Comparison of ENCODE assay signal across 25 cellular contexts in genomic region chr6:116030745-116031144, GRCh38. TPM values are rescaled to one million over a fixed set of nuclear protein-coding genes. Genes with fewer than 3 reads are reported as not detected.
"Had no signal": no experiment of that assay in that cellular context is flagged by ENCODE, and none has a peak within 500 bp of the region (broad histone marks: within the 10 kb centered on the region; RNA-seq: fewer than 3 reads in every experiment).

No MANE protein-coding gene starts in this region.

- H3K36me3 ChIP-seq: esophagus muscularis mucosa, sigmoid colon, spleen, thyroid gland had no signal

- H3K4me3 ChIP-seq: esophagus muscularis mucosa, sigmoid colon, spleen, thyroid gland had no signal

- H3K27me3 Mint-ChIP-seq: progenitor cell of endocrine pancreas had no signal

- H3K36me3 Mint-ChIP-seq: mesothelial cell of epicardium; naive thymus-derived CD8-positive, alpha-beta T cell had no signal

- FAIRE-seq: astrocyte, colon had no signal

- H3K9me3 ChIP-seq: esophagus muscularis mucosa, sigmoid colon, spleen, thyroid gland had no signal

- DNase-seq: activated B cell treated with CpG ODN at 0.5 μM for 24 hours; activated CD4-positive, alpha-beta T cell treated with anti-CD3 and anti-CD28 coated beads for 36 hours; activated CD4-positive, alpha-beta T cell treated with anti-CD3 and anti-CD28 coated beads, Interleukin-2, amount 50 U/mL, for 4 hours; activated CD8-positive, alpha-beta memory T cell treated with anti-CD3 and anti-CD28 coated beads, Interleukin-2, amount 50 U/mL, for 48 hours; activated naive CD4-positive, alpha-beta T cell treated with anti-CD3 and anti-CD28 coated beads for 36 hours; activated T-cell treated with anti-CD3 and anti-CD28 coated beads, Interleukin-2, amount 50 U/mL, for 4 hours; foreskin keratinocyte; kidney; naive thymus-derived CD8-positive, alpha-beta T cell; retina; sigmoid colon; spleen; stimulated activated CD4-positive, alpha-beta T cell treated with anti-CD3 and anti-CD28 coated beads, Interleukin-4, amount 100 ng/mL, for 1 hour; stimulated activated naive CD4-positive, alpha-beta T cell treated with Interleukin-2 at 50 U/mL for 16 hours; SW 1271; T-helper 17 cell; thyroid gland had no signal

- H3K27me3 ChIP-seq: esophagus muscularis mucosa, foreskin keratinocyte, sigmoid colon, spleen, thyroid gland had no signal

- H3K27ac ChIP-seq: esophagus muscularis mucosa, foreskin keratinocyte, sigmoid colon, spleen, thyroid gland had no signal

- H3K27ac Mint-ChIP-seq: activated B cell treated with CpG ODN at 0.5 μM for 24 hours; activated CD4-positive, alpha-beta T cell treated with anti-CD3 and anti-CD28 coated beads for 36 hours; activated naive CD4-positive, alpha-beta T cell treated with anti-CD3 and anti-CD28 coated beads for 36 hours; activated T-helper 2 cell treated with anti-CD3 and anti-CD28 coated beads, Interferon-gamma antibody, Interleukin-2, Interleukin-4, amounts not matched to agents 10 μg/mL and 5 μg/mL and 100 μg/mL, durations not matched to agents 14 hours and 24 hours and 36 hours; mesothelial cell of epicardium; naive thymus-derived CD8-positive, alpha-beta T cell; progenitor cell of endocrine pancreas; T-helper 17 cell had no signal

- ATAC-seq: activated CD4-positive, alpha-beta T cell treated with anti-CD3 and anti-CD28 coated beads for 36 hours; activated T-cell treated with anti-CD3 and anti-CD28 coated beads, Interleukin-2, amount 50 U/mL, for 4 hours; foreskin keratinocyte; left lobe of liver; naive thymus-derived CD8-positive, alpha-beta T cell; T-helper 17 cell had no signal

- H3K9me3 Mint-ChIP-seq: activated B cell treated with CpG ODN at 0.5 μM for 24 hours; activated naive CD4-positive, alpha-beta T cell treated with anti-CD3 and anti-CD28 coated beads for 36 hours; activated T-cell treated with anti-CD3 and anti-CD28 coated beads, Interleukin-2, amount 50 U/mL, for 4 hours; activated T-helper 2 cell treated with anti-CD3 and anti-CD28 coated beads, Interferon-gamma antibody, Interleukin-2, Interleukin-4, amounts not matched to agents 10 μg/mL and 5 μg/mL and 100 μg/mL, durations not matched to agents 14 hours and 24 hours and 36 hours; central memory CD8-positive, alpha-beta T cell; mesothelial cell of epicardium; naive thymus-derived CD8-positive, alpha-beta T cell had no signal

- H3K4me3 Mint-ChIP-seq: activated B cell treated with CpG ODN at 0.5 μM for 24 hours; activated CD4-positive, alpha-beta T cell treated with anti-CD3 and anti-CD28 coated beads for 36 hours; activated naive CD4-positive, alpha-beta T cell treated with anti-CD3 and anti-CD28 coated beads for 36 hours; activated T-cell treated with anti-CD3 and anti-CD28 coated beads, Interleukin-2, amount 50 U/mL, for 4 hours; central memory CD8-positive, alpha-beta T cell; mesothelial cell of epicardium; naive thymus-derived CD8-positive, alpha-beta T cell; T-helper 17 cell had no signal

- H3K4me1 Mint-ChIP-seq: activated CD4-positive, alpha-beta T cell treated with anti-CD3 and anti-CD28 coated beads for 36 hours; central memory CD8-positive, alpha-beta T cell had no signal

- H3K4me1 ChIP-seq: spleen, thyroid gland had no signal

RNA-seq across cellular contexts. Expression of gene FRK, which starts 29.9 kb away (rescaled TPM):
- total RNA-seq: activated naive CD4-positive, alpha-beta T cell treated with anti-CD3 and anti-CD28 coated beads for 36 hours had no signal
